ENCODE assay signal across 7 cellular contexts in genomic region chr12:118330421-118331018, GRCh38. TPM values are rescaled to one million over a fixed set of nuclear protein-coding genes. Genes with fewer than 3 reads are reported as not detected.
DNase-seq lines count a peak whose midpoint lies in the region; ATAC-seq lines count a peak whose summit lies in the region.

No MANE protein-coding gene starts in this region.

- H3K9me3 Mint-ChIP-seq in naive thymus-derived CD8-positive, alpha-beta T cell: no peaks in the 10 kb centered on the region

- peak overlapping the region in 6 of 10 donors; percentile 20 to 69 (median 40) for H3K4me3 Mint-ChIP-seq in naive thymus-derived CD8-positive, alpha-beta T cell

- POLR2A ChIA-PET in naive thymus-derived CD8-positive, alpha-beta T cell (lab: Charles Lee): no interaction called here

- H3K27me3 Mint-ChIP-seq in naive thymus-derived CD8-positive, alpha-beta T cell: no peaks in the 10 kb centered on the region

- peak overlapping the region in 5 of 10 donors; percentile 8 to 82 (median 80) for H3K27ac Mint-ChIP-seq in naive thymus-derived CD8-positive, alpha-beta T cell

- ATAC-seq in GM19025 (IDR thresholded peaks at IDR 0.05; ENCODE audit: low read depth, unreplicated experiment) (peak; percentile 53), HG03135 (IDR thresholded peaks at IDR 0.05; ENCODE audit: unreplicated experiment) (peak; percentile 74), GM21528 (IDR thresholded peaks at IDR 0.05; ENCODE audit: low FRiP score, unreplicated experiment) (no peak)
- no peak for ATAC-seq in naive thymus-derived CD8-positive, alpha-beta T cell

- DNase-seq in UCSD-AML1 (lab: John Stamatoyannopoulos, UW; ENCODE audit: unreplicated experiment) (peak; percentile 17), HK-2 (ENCODE audit: unreplicated experiment) (no peak), NCI-H2171 treated with DMSO at 0.1 percent for 48 hours (lab: John Stamatoyannopoulos, UW) (no peak)
- DNase-seq in naive thymus-derived CD8-positive, alpha-beta T cell: no peak

- peaks cover 16 to 69% (median 42%) of the 10 kb centered on the region in 4 donors for H3K4me1 Mint-ChIP-seq in naive thymus-derived CD8-positive, alpha-beta T cell

- H3K36me3 Mint-ChIP-seq in naive thymus-derived CD8-positive, alpha-beta T cell: peaks cover 0 to 39% (median 20%) of the 10 kb centered on the region in 3 donors

RNA-seq across cellular contexts. Expression of gene TAOK3, which starts 42.2 kb away (rescaled TPM):
- total RNA-seq in naive thymus-derived CD8-positive, alpha-beta T cell: 10 to 100 TPM; 71.7 to 75.5 TPM
- polyA plus RNA-seq in naive thymus-derived CD8-positive, alpha-beta T cell: 10 to 100 TPM; 71.6 to 86.4 (median 74.7) TPM

RNA-seq across cellular contexts. Expression of gene SUDS3, which starts 45.8 kb away (rescaled TPM):
- total RNA-seq in naive thymus-derived CD8-positive, alpha-beta T cell: 10 to 100 TPM; 29.8 to 31.7 TPM
- polyA plus RNA-seq in naive thymus-derived CD8-positive, alpha-beta T cell: 10 to 100 TPM; 10.7 to 13.9 (median 13.7) TPM

Comparison
In these comparisons a context has a peak if more than half of its experiments do, and no peak if none do; other contexts are left out.
1. ATAC-seq: peak in GM19025 (single experiment) and HG03135 (single experiment); none in naive thymus-derived CD8-positive, alpha-beta T cell (0 of 2) and GM21528 (single experiment).